ENCODE assay signal across 19 cellular contexts in the genomic region with DNA sequence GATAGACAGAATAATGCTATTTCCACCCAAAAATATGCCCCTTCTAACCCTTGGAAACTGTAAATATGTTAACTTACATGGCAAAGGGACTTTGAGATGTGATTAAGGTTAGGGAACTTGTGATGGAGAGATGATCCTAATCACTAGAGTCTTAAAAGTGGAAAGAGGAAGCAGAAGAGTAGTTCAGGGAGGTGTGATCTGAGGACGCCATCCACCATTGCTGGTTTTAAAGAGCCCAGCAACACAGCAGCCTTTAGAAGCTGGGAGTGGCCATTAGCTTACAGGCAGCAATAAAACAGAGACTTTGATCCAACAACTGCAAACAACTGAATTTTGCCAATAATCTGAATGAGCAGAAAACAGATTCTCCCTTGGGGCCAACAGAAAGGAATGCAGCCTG.
"Had no signal": no experiment of that assay in that cellular context is flagged by ENCODE, and none has a peak within 500 bp of the region (broad histone marks: within the 10 kb centered on the region; RNA-seq: fewer than 3 reads in every experiment).

No MANE protein-coding gene starts in this region.

- H3K36me3 ChIP-seq: esophagus muscularis mucosa, gastroesophageal sphincter, heart right ventricle, left ventricle myocardium inferior, prostate gland, right atrium auricular region had no signal

- H3K4me1 ChIP-seq: left ventricle myocardium inferior, prostate gland, right atrium auricular region had no signal

- H3K27ac ChIP-seq: esophagus muscularis mucosa, gastroesophageal sphincter, heart right ventricle, left ventricle myocardium inferior, prostate gland, right atrium auricular region, skin epidermis had no signal

- H3K36me3 Mint-ChIP-seq: activated naive CD8-positive, alpha-beta T cell treated with anti-CD3 and anti-CD28 coated beads for 36 hours; stimulated activated memory B cell treated with anti-CD40 and anti-IgM and Interleukin-4, amounts not matched to agents 10 μg/mL and 1 μg/mL and 100 μg/mL, for 72 hours; WTC11 had no signal

- H3K4me3 ChIP-seq: esophagus muscularis mucosa, gastroesophageal sphincter, heart right ventricle, left ventricle myocardium inferior, prostate gland, right atrium auricular region, skin epidermis had no signal

- H3K9me3 Mint-ChIP-seq: activated naive CD8-positive, alpha-beta T cell treated with anti-CD3 and anti-CD28 coated beads for 36 hours had no signal

- H3K27ac Mint-ChIP-seq: activated CD4-positive, alpha-beta T cell treated with anti-CD3 and anti-CD28 coated beads for 36 hours; activated naive CD8-positive, alpha-beta T cell treated with anti-CD3 and anti-CD28 coated beads for 36 hours; stimulated activated memory B cell treated with anti-CD40 and anti-IgM and Interleukin-4, amounts not matched to agents 10 μg/mL and 1 μg/mL and 100 μg/mL, for 72 hours; WTC11 had no signal

- H3K4me3 Mint-ChIP-seq: activated CD4-positive, alpha-beta T cell treated with anti-CD3 and anti-CD28 coated beads for 36 hours; activated naive CD8-positive, alpha-beta T cell treated with anti-CD3 and anti-CD28 coated beads for 36 hours; stimulated activated memory B cell treated with anti-CD40 and anti-IgM and Interleukin-4, amounts not matched to agents 10 μg/mL and 1 μg/mL and 100 μg/mL, for 72 hours; WTC11 had no signal

- DNase-seq: activated CD4-positive, alpha-beta T cell treated with anti-CD3 and anti-CD28 coated beads for 36 hours; activated CD4-positive, alpha-beta T cell treated with anti-CD3 and anti-CD28 coated beads, Interleukin-2, amount 50 U/mL, for 48 hours; activated naive CD4-positive, alpha-beta T cell; activated naive CD8-positive, alpha-beta T cell treated with anti-CD3 and anti-CD28 coated beads for 36 hours; activated T-cell treated with anti-CD3 and anti-CD28 coated beads for 4 hours; amniotic stem cell; effector CD4-positive, alpha-beta T cell; heart right ventricle; left ventricle myocardium inferior; mammary epithelial cell; midbrain; stimulated activated CD4-positive, alpha-beta T cell treated with anti-CD3 and anti-CD28 coated beads, Interleukin-4, amount 100 ng/mL, for 1 hour had no signal

- ATAC-seq: activated CD4-positive, alpha-beta T cell treated with anti-CD3 and anti-CD28 coated beads for 36 hours; gastroesophageal sphincter; heart right ventricle; stimulated activated memory B cell treated with anti-CD40 and anti-IgM and Interleukin-4, amounts not matched to agents 10 μg/mL and 1 μg/mL and 100 μg/mL, for 72 hours; WTC11 had no signal

- H3K9me3 ChIP-seq: esophagus muscularis mucosa, gastroesophageal sphincter, heart right ventricle, left ventricle myocardium inferior, prostate gland, right atrium auricular region had no signal

- H3K27me3 ChIP-seq: right atrium auricular region had no signal
